Comparison of ENCODE assay signal across 8 cellular contexts in the genomic region with DNA sequence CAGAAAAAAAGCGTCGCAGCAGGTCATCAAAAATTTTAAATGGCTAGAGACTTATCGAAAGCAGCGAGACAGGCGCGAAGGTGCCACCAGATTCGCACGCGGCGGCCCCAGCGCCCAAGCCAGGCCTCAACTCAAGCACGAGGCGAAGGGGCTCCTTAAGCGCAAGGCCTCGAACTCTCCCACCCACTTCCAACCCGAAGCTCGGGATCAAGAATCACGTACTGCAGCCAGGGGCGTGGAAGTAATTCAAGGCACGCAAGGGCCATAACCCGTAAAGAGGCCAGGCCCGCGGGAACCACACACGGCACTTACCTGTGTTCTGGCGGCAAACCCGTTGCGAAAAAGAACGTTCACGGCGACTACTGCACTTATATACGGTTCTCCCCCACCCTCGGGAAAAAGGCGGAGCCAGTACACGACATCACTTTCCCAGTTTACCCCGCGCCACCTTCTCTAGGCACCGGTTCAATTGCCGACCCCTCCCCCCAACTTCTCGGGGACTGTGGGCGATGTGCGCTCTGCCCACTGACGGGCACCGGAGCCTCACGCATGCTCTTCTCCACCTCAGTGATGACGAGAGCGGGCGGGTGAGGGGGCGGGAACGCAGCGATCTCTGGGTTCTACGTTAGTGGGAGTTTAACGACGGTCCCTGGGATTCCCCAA. TPM values are rescaled to one million over a fixed set of nuclear protein-coding genes. Genes with fewer than 3 reads are reported as not detected.
A peak's percentile ranks its signal among the peaks of the same experiment; 100 is the strongest.
DNase-seq lines count a peak whose midpoint lies in the region; ATAC-seq, FAIRE-seq and TF ChIP-seq lines count a peak whose summit lies in the region.

A gene (minus strand): TSS at position 345 of the 663 bp plus-strand sequence. CDS start 1,006 bp downstream, outside the sequence.

- no peaks in the 10 kb centered on the region for H3K27me3 Mint-ChIP-seq in nephron progenitor cell (ENCODE audit: low read depth, poor library complexity)
- H3K27me3 Mint-ChIP-seq in stimulated activated naive CD8-positive, alpha-beta T cell treated with anti-CD3 and anti-CD28 coated beads, Interleukin-15, amount 100 ng/mL, for 72 hours = no peaks in the 10 kb centered on the region

- H3K36me3 Mint-ChIP-seq in nephron progenitor cell (ENCODE audit: low read depth) = peaks cover 46% of the 10 kb centered on the region

- H3K4me3 ChIP-seq in fibroblast of the aortic adventitia (ENCODE audit: low read depth, low read length) = peak within 1 kb of the TSS; percentile 97

- peak; percentile 99 for TF ChIP-seq POLR2A in H54 (IDR thresholded peaks at IDR 0.05; ENCODE audit: low read depth, low read length)

- peaks cover 41% of the 10 kb centered on the region for H3K4me1 Mint-ChIP-seq in nephron progenitor cell
- peaks cover 53% of the 10 kb centered on the region for H3K4me1 Mint-ChIP-seq in stimulated activated naive CD8-positive, alpha-beta T cell treated with anti-CD3 and anti-CD28 coated beads, Interleukin-15, amount 100 ng/mL, for 72 hours

- TF ChIP-seq CTCF in fibroblast of the aortic adventitia (IDR thresholded peaks at IDR 0.05; ENCODE audit: insufficient read depth, low read length) (no peak), nephron progenitor cell (IDR thresholded peaks at IDR 0.05) (no peak)

- H3K27ac Mint-ChIP-seq in nephron progenitor cell = peak within 1 kb of the TSS; percentile 100
- peak within 1 kb of the TSS; percentile 99 to 100 for H3K27ac Mint-ChIP-seq in stimulated activated naive CD8-positive, alpha-beta T cell treated with anti-CD3 and anti-CD28 coated beads, Interleukin-15, amount 100 ng/mL, for 72 hours

- H3K4me3 Mint-ChIP-seq in nephron progenitor cell = peak within 1 kb of the TSS; percentile 99
- H3K4me3 Mint-ChIP-seq in stimulated activated naive CD8-positive, alpha-beta T cell treated with anti-CD3 and anti-CD28 coated beads, Interleukin-15, amount 100 ng/mL, for 72 hours = peak within 1 kb of the TSS; percentile 88 to 89

- peak; percentile 89 for FAIRE-seq in H54 (lab: Jason Lieb, UNC)

- peak; percentile 79 for ATAC-seq in stimulated activated naive CD8-positive, alpha-beta T cell treated with anti-CD3 and anti-CD28 coated beads, Interleukin-15, amount 100 ng/mL, for 72 hours

- peaks cover 3% of the 10 kb centered on the region for H3K9me3 Mint-ChIP-seq in nephron progenitor cell
- no peaks in the 10 kb centered on the region for H3K9me3 Mint-ChIP-seq in stimulated activated naive CD8-positive, alpha-beta T cell treated with anti-CD3 and anti-CD28 coated beads, Interleukin-15, amount 100 ng/mL, for 72 hours

- peak; percentile 100 for DNase-seq in EL
- DNase-seq in H54 (ENCODE audit: insufficient read length, low spot score) = peak; percentile 88
- DNase-seq in M059J (ENCODE audit: low read depth) = peak; percentile 100
- peak; percentile 94 for DNase-seq in SHP77 treated with DMSO at 0.1 percent for 48 hours (lab: John Stamatoyannopoulos, UW)
- peak; percentile 100 for DNase-seq in activated effector memory CD4-positive, alpha-beta T cell treated with anti-CD3 and anti-CD28 coated beads, Interleukin-2, amount 50 U/mL, for 16 hours
- peak; percentile 100 for DNase-seq in fibroblast of the aortic adventitia (ENCODE audit: low read depth)
- peak; percentile 97 for DNase-seq in nephron progenitor cell
- DNase-seq in stimulated activated naive CD8-positive, alpha-beta T cell treated with anti-CD3 and anti-CD28 coated beads, Interleukin-15, amount 100 ng/mL, for 72 hours = peak; percentile 99

RNA-seq across cellular contexts. Expression of the gene that starts here (rescaled TPM):
- 4,897 and 5,853 TPM in 2 replicates for total RNA-seq in M059J (2014; rRNA removed; shearing (Covaris generic))
- total RNA-seq in fibroblast of the aortic adventitia (ENCODE audit: low replicate concordance) = 16,505 and 21,603 TPM in 2 replicates

Comparison
In these comparisons a context has a peak if more than half of its experiments do, and no peak if none do; other contexts are left out.
1. Peak in every context shown above with its lines: DNase-seq, ATAC-seq and H3K4me3 ChIP-seq.